In genomic region chr4:158181906-158182305, GRCh38 we compare ENCODE assay signal across 14 cellular contexts.
"Had no signal": no experiment of that assay in that cellular context is flagged by ENCODE, and none has a peak within 500 bp of the region (broad histone marks: within the 10 kb centered on the region; RNA-seq: fewer than 3 reads in every experiment).

No MANE protein-coding gene starts in this region.

- H3K27me3 ChIP-seq: esophagus muscularis mucosa, left lung, neutrophil, tibial nerve had no signal

- H3K36me3 Mint-ChIP-seq: activated naive CD4-positive, alpha-beta T cell treated with anti-CD3 and anti-CD28 coated beads, Interleukin-2, amount 50 U/mL, for 24 hours; memory B cell had no signal

- DNase-seq: activated effector memory CD4-positive, alpha-beta T cell treated with Interleukin-2 at 50 U/mL for 16 hours; activated T-cell treated with anti-CD3 and anti-CD28 coated beads, Interleukin-2, amount 50 U/mL, for 1 hour; amniotic stem cell; foreskin fibroblast; small intestine had no signal

- H3K36me3 ChIP-seq: esophagus muscularis mucosa, left lung, neutrophil had no signal

- H3K4me1 ChIP-seq: esophagus muscularis mucosa had no signal

- H3K9me3 ChIP-seq: esophagus muscularis mucosa, left lung, neutrophil, tibial nerve had no signal

- H3K27me3 Mint-ChIP-seq: progenitor cell of endocrine pancreas had no signal

- H3K4me1 Mint-ChIP-seq: activated naive CD4-positive, alpha-beta T cell treated with anti-CD3 and anti-CD28 coated beads, Interleukin-2, amount 50 U/mL, for 24 hours; memory B cell had no signal

- H3K27ac Mint-ChIP-seq: activated naive CD4-positive, alpha-beta T cell treated with anti-CD3 and anti-CD28 coated beads, Interleukin-2, amount 50 U/mL, for 24 hours; memory B cell; progenitor cell of endocrine pancreas; T-helper 2 cell treated with Interferon-gamma antibody and Interleukin-4, amounts not matched to agents 5 μg/mL and 100 μg/mL, for 36 hours had no signal

- ATAC-seq: activated CD4-positive, CD25-positive, alpha-beta regulatory T cell treated with anti-CD3 and anti-CD28 coated beads, Interleukin-2, amount 50 U/mL, for 24 hours; left lung had no signal

- H3K4me3 Mint-ChIP-seq: activated naive CD4-positive, alpha-beta T cell treated with anti-CD3 and anti-CD28 coated beads, Interleukin-2, amount 50 U/mL, for 24 hours; memory B cell; T-helper 2 cell treated with Interferon-gamma antibody and Interleukin-4, amounts not matched to agents 5 μg/mL and 100 μg/mL, for 36 hours had no signal

- H3K4me3 ChIP-seq: esophagus muscularis mucosa, left lung, tibial nerve had no signal

- H3K9me3 Mint-ChIP-seq: activated naive CD4-positive, alpha-beta T cell treated with anti-CD3 and anti-CD28 coated beads, Interleukin-2, amount 50 U/mL, for 24 hours; memory B cell; T-helper 2 cell treated with Interferon-gamma antibody and Interleukin-4, amounts not matched to agents 5 μg/mL and 100 μg/mL, for 36 hours had no signal

- H3K27ac ChIP-seq: esophagus muscularis mucosa, left lung, neutrophil had no signal
